19 cellular contexts compared by ENCODE assay signal in the genomic region with DNA sequence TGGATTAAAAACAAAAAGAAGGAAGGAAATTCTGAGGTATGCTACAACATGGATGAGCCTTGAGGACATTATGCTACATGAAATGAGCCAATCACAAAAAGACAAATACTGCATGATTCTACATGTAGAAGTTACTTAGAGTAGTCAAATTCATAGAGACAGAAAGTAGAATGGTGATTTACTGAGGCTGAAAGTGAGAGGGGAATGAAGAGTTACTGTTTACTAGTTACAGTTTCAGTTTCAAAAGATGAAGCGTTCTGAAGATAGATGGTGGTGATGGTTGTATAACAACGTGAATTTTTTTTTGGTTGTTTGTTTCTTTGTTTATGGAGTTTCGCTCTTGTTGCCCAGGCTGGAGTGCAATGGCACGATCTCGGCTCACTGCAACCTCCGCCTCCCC. TPM values are rescaled to one million over a fixed set of nuclear protein-coding genes. Genes with fewer than 3 reads are reported as not detected.
DNase-seq lines count a peak whose midpoint lies in the region; ATAC-seq and TF ChIP-seq lines count a peak whose summit lies in the region.
"Had no signal": no experiment of that assay in that cellular context is flagged by ENCODE, and none has a peak within 500 bp of the region (broad histone marks: within the 10 kb centered on the region; RNA-seq: fewer than 3 reads in every experiment).

No MANE protein-coding gene starts in this region.

- BruUV-seq in PC-3 (replicated peaks; lab: Mats Ljungman, UMichigan) = no TSS peak

- H3K36me3 Mint-ChIP-seq in nephron progenitor cell (ENCODE audit: low read depth) = no peaks in the 10 kb centered on the region
- H3K36me3 Mint-ChIP-seq in activated T-helper 1 cell treated with anti-CD3 and anti-CD28 coated beads, Interleukin-12 subunit alpha, Interleukin-12 subunit beta, Interleukin-2, Interleukin-4 antibody, amounts not matched to agents 30 ng/mL and 10 ng/mL and 1 ng/mL, durations not matched to agents 14 hours and 24 hours and 36 hours (ENCODE audit: low read depth) = no peaks in the 10 kb centered on the region
- H3K36me3 Mint-ChIP-seq: type B pancreatic cell had no signal

- no peak overlapping the region for H3K9ac ChIP-seq in PC-3 (ENCODE audit: low read length)

- H3K79me2 ChIP-seq in PC-3 (ENCODE audit: low read length) = no peaks in the 10 kb centered on the region

- no peaks in the 10 kb centered on the region for H3K4me1 Mint-ChIP-seq in nephron progenitor cell
- H3K4me1 Mint-ChIP-seq in activated T-helper 1 cell treated with anti-CD3 and anti-CD28 coated beads, Interleukin-12 subunit alpha, Interleukin-12 subunit beta, Interleukin-2, Interleukin-4 antibody, amounts not matched to agents 30 ng/mL and 10 ng/mL and 1 ng/mL, durations not matched to agents 14 hours and 24 hours and 36 hours (ENCODE audit: low read depth) = no peaks in the 10 kb centered on the region
- H3K4me1 Mint-ChIP-seq: central memory CD8-positive, alpha-beta T cell had no signal

- no peak overlapping the region for H3K4me3 ChIP-seq in PC-3 (ENCODE audit: low read length)
- H3K4me3 ChIP-seq: Peyer's patch, skin epidermis had no signal

- no peak overlapping the region for H3K27ac Mint-ChIP-seq in nephron progenitor cell
- no peak overlapping the region for H3K27ac Mint-ChIP-seq in activated T-helper 1 cell treated with anti-CD3 and anti-CD28 coated beads, Interleukin-12 subunit alpha, Interleukin-12 subunit beta, Interleukin-2, Interleukin-4 antibody, amounts not matched to agents 30 ng/mL and 10 ng/mL and 1 ng/mL, durations not matched to agents 14 hours and 24 hours and 36 hours
- H3K27ac Mint-ChIP-seq: T-helper 1 cell treated with Interleukin-12 subunit alpha and Interleukin-12 subunit beta and Interleukin-4 antibody, amounts not matched to agents 30 μg/mL and 1 μg/mL, for 36 hours; type B pancreatic cell had no signal

- DNase-seq in NCI-H69 (lab: John Stamatoyannopoulos, UW) (no peak), nephron progenitor cell (no peak), PC-3 (no peak)
- no peak for DNase-seq in activated T-helper 1 cell treated with anti-CD3 and anti-CD28 coated beads, Interleukin-12 subunit alpha, Interleukin-12 subunit beta, Interleukin-2, Interleukin-4 antibody, amounts not matched to agents 30 ng/mL and 10 ng/mL and 1 ng/mL, durations not matched to agents 14 hours and 24 hours and 36 hours (ENCODE audit: low spot score)
- DNase-seq: activated gamma-delta T cell, mammary epithelial cell, nucleus accumbens, Peyer's patch had no signal

- intact Hi-C loops in activated T-helper 1 cell treated with anti-CD3 and anti-CD28 coated beads, Interleukin-12 subunit alpha, Interleukin-12 subunit beta, Interleukin-2, Interleukin-4 antibody, amounts not matched to agents 30 ng/mL and 10 ng/mL and 1 ng/mL, durations not matched to agents 14 hours and 24 hours and 36 hours (cut with micrococcal nuclease) = no loop called here
- intact Hi-C loops in PC-3 (cut with micrococcal nuclease) = no loop called here

- no peak overlapping the region for H3K4me2 ChIP-seq in PC-3 (ENCODE audit: low read length)

- no peak for TF ChIP-seq CTCF in nephron progenitor cell (IDR thresholded peaks at IDR 0.05)
- no peak for TF ChIP-seq CTCF in PC-3 (conservative IDR thresholded peaks at IDR 0.05; ENCODE audit: low read depth, low read length)

- no peaks in the 10 kb centered on the region; the same call in 1 of the 2 replicates for H3K27me3 ChIP-seq in PC-3 (ENCODE audit: low read length)
- H3K27me3 ChIP-seq: Peyer's patch had no signal

- H3K9me2 ChIP-seq in PC-3 (replicated peaks; ENCODE audit: low read length) = no peaks in the 10 kb centered on the region

- H4K20me1 ChIP-seq in PC-3 (ENCODE audit: low read length) = no peaks in the 10 kb centered on the region

- H3K9me3 ChIP-seq in PC-3 (ENCODE audit: low read length) = peaks cover 5% of the 10 kb centered on the region; the same call in 1 of the 2 replicates
- H3K9me3 ChIP-seq: Peyer's patch had no signal

- peaks cover 34% of the 10 kb centered on the region for H3K9me3 Mint-ChIP-seq in nephron progenitor cell
- H3K9me3 Mint-ChIP-seq in activated T-helper 1 cell treated with anti-CD3 and anti-CD28 coated beads, Interleukin-12 subunit alpha, Interleukin-12 subunit beta, Interleukin-2, Interleukin-4 antibody, amounts not matched to agents 30 ng/mL and 10 ng/mL and 1 ng/mL, durations not matched to agents 14 hours and 24 hours and 36 hours = no peaks in the 10 kb centered on the region
- H3K9me3 Mint-ChIP-seq: type B pancreatic cell had no signal

- H3K4me1 ChIP-seq in PC-3 (ENCODE audit: insufficient read depth, low read length) = no peaks in the 10 kb centered on the region
- H3K4me1 ChIP-seq: Peyer's patch had no signal

- no peak overlapping the region for H3K4me3 Mint-ChIP-seq in nephron progenitor cell
- no peak overlapping the region for H3K4me3 Mint-ChIP-seq in activated T-helper 1 cell treated with anti-CD3 and anti-CD28 coated beads, Interleukin-12 subunit alpha, Interleukin-12 subunit beta, Interleukin-2, Interleukin-4 antibody, amounts not matched to agents 30 ng/mL and 10 ng/mL and 1 ng/mL, durations not matched to agents 14 hours and 24 hours and 36 hours
- H3K4me3 Mint-ChIP-seq: central memory CD8-positive, alpha-beta T cell; T-helper 1 cell treated with Interleukin-12 subunit alpha and Interleukin-12 subunit beta and Interleukin-4 antibody, amounts not matched to agents 30 μg/mL and 1 μg/mL, for 36 hours; type B pancreatic cell had no signal

- H3K27ac ChIP-seq in PC-3 (ENCODE audit: low read length) = no peak overlapping the region
- H3K27ac ChIP-seq: HL-60, Peyer's patch, skin epidermis had no signal

- no peaks in the 10 kb centered on the region for H3K36me3 ChIP-seq in PC-3 (ENCODE audit: low read depth, low read length)
- H3K36me3 ChIP-seq: Peyer's patch had no signal

- ATAC-seq in GM18499 (IDR thresholded peaks at IDR 0.05; ENCODE audit: insufficient read depth, unreplicated experiment) (peak; percentile 99), GM19438 (IDR thresholded peaks at IDR 0.05; ENCODE audit: low read depth, unreplicated experiment) (peak; percentile 100), HG02678 (IDR thresholded peaks at IDR 0.05; ENCODE audit: unreplicated experiment) (peak; percentile 100), HG03354 (IDR thresholded peaks at IDR 0.05; ENCODE audit: poor library complexity, severe bottlenecking, unreplicated experiment) (peak; percentile 100), PC-3 (no peak)

- peaks cover 3% of the 10 kb centered on the region for H3K27me3 Mint-ChIP-seq in nephron progenitor cell (ENCODE audit: low read depth, poor library complexity)
- H3K27me3 Mint-ChIP-seq in activated T-helper 1 cell treated with anti-CD3 and anti-CD28 coated beads, Interleukin-12 subunit alpha, Interleukin-12 subunit beta, Interleukin-2, Interleukin-4 antibody, amounts not matched to agents 30 ng/mL and 10 ng/mL and 1 ng/mL, durations not matched to agents 14 hours and 24 hours and 36 hours (ENCODE audit: insufficient read depth) = no peaks in the 10 kb centered on the region
- H3K27me3 Mint-ChIP-seq: type B pancreatic cell had no signal

- H3F3A ChIP-seq in PC-3 (ENCODE audit: low read length, unreplicated experiment) = no peaks in the 10 kb centered on the region

- CTCF ChIA-PET in PC-3 (lab: Charles Lee) = no interaction called here

- POLR2A ChIA-PET in PC-3 (lab: Charles Lee; ENCODE audit: unreplicated experiment) = no interaction called here

- H2AFZ ChIP-seq in PC-3 (ENCODE audit: low read length) = no peak overlapping the region

RNA-seq across cellular contexts. Expression of a gene that starts 9.5 kb away (rescaled TPM):
- not detected in 2 replicates for total RNA-seq in activated T-helper 1 cell treated with anti-CD3 and anti-CD28 coated beads, Interleukin-12 subunit alpha, Interleukin-12 subunit beta, Interleukin-2, Interleukin-4 antibody, amounts not matched to agents 30 ng/mL and 10 ng/mL and 1 ng/mL, durations not matched to agents 14 hours and 24 hours and 36 hours
- total RNA-seq in PC-3 (2014; rRNA removed) = not detected in 2 replicates
- total RNA-seq: A673, MCF 10A, Peyer's patch had no signal

RNA-seq across cellular contexts. Expression of a gene that starts 43.4 kb away (rescaled TPM):
- total RNA-seq in activated T-helper 1 cell treated with anti-CD3 and anti-CD28 coated beads, Interleukin-12 subunit alpha, Interleukin-12 subunit beta, Interleukin-2, Interleukin-4 antibody, amounts not matched to agents 30 ng/mL and 10 ng/mL and 1 ng/mL, durations not matched to agents 14 hours and 24 hours and 36 hours = not detected in 2 replicates
- total RNA-seq in PC-3 (2014; rRNA removed) = not detected in 2 replicates
- total RNA-seq: A673, MCF 10A, Peyer's patch had no signal
